ENCODE assay signal across 3 cellular contexts in the genomic region with DNA sequence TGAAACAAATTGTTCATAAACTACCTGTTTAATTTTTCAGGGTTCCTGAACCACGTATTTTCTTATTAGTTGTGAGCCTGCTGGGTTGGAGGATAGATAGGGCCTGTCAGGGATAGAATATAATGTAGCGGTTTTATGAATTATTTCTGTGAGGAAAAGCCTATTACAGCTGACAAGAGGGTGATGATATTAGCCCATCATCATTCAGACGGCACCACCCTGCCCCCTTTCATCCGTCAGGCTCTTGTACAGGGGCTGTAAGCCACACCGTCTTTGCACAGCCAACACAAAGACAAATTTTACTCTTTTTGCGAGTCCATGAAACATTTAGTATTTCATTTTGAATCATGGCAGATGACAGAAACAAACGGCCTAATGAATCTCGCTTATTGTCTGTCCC.
"Had no signal": no experiment of that assay in that cellular context is flagged by ENCODE, and none has a peak within 500 bp of the region (broad histone marks: within the 10 kb centered on the region; RNA-seq: fewer than 3 reads in every experiment).

No MANE protein-coding gene starts in this region.

- ATAC-seq: GM12878 had no signal

- H3K4me3 ChIP-seq: GM12878 had no signal

- DNase-seq: GDM1, GF-D8 had no signal
